In genomic region chr3:194941360-194941955, GRCh38 we compare ENCODE assay signal across 25 cellular contexts.
"Had no signal": no experiment of that assay in that cellular context is flagged by ENCODE, and none has a peak within 500 bp of the region (broad histone marks: within the 10 kb centered on the region; RNA-seq: fewer than 3 reads in every experiment).

No MANE protein-coding gene starts in this region.

- H3K27ac ChIP-seq: PC-9 had no signal

- H3K4me1 Mint-ChIP-seq: activated CD4-positive, alpha-beta T cell treated with anti-CD3 and anti-CD28 coated beads, Interleukin-2, amount 10 ng/mL, durations not matched to agents 24 days and 14 days; activated T-helper 17 cell treated with anti-CD3 and anti-CD28 coated beads, Interleukin-2, amount 50 U/mL, for 72 hours had no signal

- H3K36me3 Mint-ChIP-seq: activated naive CD8-positive, alpha-beta T cell; brain had no signal

- DNase-seq: activated B cell treated with CpG ODN at 0.5 μM for 24 hours; activated CD4-positive, alpha-beta T cell treated with anti-CD3 and anti-CD28 coated beads for 1 hour; activated CD4-positive, alpha-beta T cell treated with anti-CD3 and anti-CD28 coated beads, Interleukin-2, amount 10 ng/mL, durations not matched to agents 24 days and 14 days; activated CD4-positive, alpha-beta T cell treated with anti-CD3 and anti-CD28 coated beads, Interleukin-2, amount 50 U/mL, for 48 hours; activated gamma-delta T cell; activated naive CD4-positive, alpha-beta T cell treated with anti-CD3 and anti-CD28 coated beads for 36 hours; activated T-cell treated with anti-CD3 and anti-CD28 coated beads for 4 hours; activated T-cell treated with anti-CD3 and anti-CD28 coated beads, Interleukin-2, amount 50 U/mL, for 48 hours; amygdala; Karpas-422; MM.1S; NCI-H1105; NCI-H1436; NCI-H1694 treated with DMSO at 0.1 percent for 48 hours; NCI-H2081; NCI-H446; NCI-H524; SIG-M5; T-helper 17 cell; T-helper 9 cell had no signal

- H3K4me3 ChIP-seq: K562, PC-9 had no signal

- H3K4me3 Mint-ChIP-seq: activated B cell treated with CpG ODN at 0.5 μM for 24 hours; activated CD4-positive, alpha-beta T cell treated with anti-CD3 and anti-CD28 coated beads, Interleukin-2, amount 10 ng/mL, durations not matched to agents 24 days and 14 days; activated naive CD4-positive, alpha-beta T cell treated with anti-CD3 and anti-CD28 coated beads for 36 hours; activated naive CD8-positive, alpha-beta T cell; activated T-helper 17 cell treated with anti-CD3 and anti-CD28 coated beads, Interleukin-2, amount 50 U/mL, for 72 hours; brain; T-helper 17 cell had no signal

- H3K27me3 Mint-ChIP-seq: activated CD4-positive, alpha-beta T cell treated with anti-CD3 and anti-CD28 coated beads, Interleukin-2, amount 10 ng/mL, durations not matched to agents 24 days and 14 days had no signal

- ATAC-seq: activated T-helper 17 cell treated with anti-CD3 and anti-CD28 coated beads, Interleukin-2, amount 50 U/mL, for 72 hours; K562; T-helper 17 cell had no signal

- H3K27ac Mint-ChIP-seq: activated B cell treated with CpG ODN at 0.5 μM for 24 hours; activated CD4-positive, alpha-beta T cell treated with anti-CD3 and anti-CD28 coated beads, Interleukin-2, amount 10 ng/mL, durations not matched to agents 24 days and 14 days; activated naive CD4-positive, alpha-beta T cell treated with anti-CD3 and anti-CD28 coated beads for 36 hours; activated naive CD8-positive, alpha-beta T cell; activated T-helper 17 cell treated with anti-CD3 and anti-CD28 coated beads, Interleukin-2, amount 50 U/mL, for 72 hours; T-helper 17 cell had no signal

- H3K9me3 Mint-ChIP-seq: activated B cell treated with CpG ODN at 0.5 μM for 24 hours; activated CD4-positive, alpha-beta T cell treated with anti-CD3 and anti-CD28 coated beads, Interleukin-2, amount 10 ng/mL, durations not matched to agents 24 days and 14 days; activated naive CD4-positive, alpha-beta T cell treated with anti-CD3 and anti-CD28 coated beads for 36 hours; activated T-helper 17 cell treated with anti-CD3 and anti-CD28 coated beads, Interleukin-2, amount 50 U/mL, for 72 hours; brain had no signal
